In the genomic region with DNA sequence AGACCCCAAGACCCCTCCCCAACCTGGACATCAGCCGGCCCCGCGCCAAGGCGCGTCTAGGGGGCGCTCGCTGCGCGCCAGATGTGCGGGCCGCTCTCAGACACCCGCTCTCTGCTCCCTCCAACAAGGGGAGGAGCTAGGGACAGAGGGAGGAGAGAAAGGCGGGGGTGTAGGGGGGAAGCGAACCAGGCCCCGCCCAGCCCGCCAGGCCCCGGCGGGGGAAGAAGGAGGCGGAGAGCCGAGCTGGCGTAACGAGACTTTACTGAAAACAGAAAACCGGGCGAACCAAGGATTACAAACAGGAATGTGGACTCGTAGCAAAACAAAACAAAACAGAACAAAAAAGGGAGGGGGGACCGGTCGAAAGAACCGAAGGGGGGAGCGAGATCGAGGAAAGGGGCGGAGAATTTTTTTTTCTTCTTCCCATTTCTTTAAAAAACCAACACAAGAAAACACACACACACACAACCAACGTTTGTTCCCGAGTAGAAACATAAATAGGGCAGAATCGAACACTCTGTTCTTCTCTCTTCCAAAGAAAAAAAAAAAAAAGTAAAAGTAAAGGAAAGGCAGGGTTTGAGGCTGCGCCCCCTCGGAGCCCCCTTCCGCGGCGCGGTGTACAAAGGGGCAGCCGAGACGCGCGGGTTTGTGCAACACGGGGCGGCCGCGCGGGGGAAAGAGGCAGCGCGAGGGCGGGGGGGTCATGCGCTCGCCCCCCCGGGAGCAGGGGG, we compare ENCODE assay signal across 8 cellular contexts. TPM values are rescaled to one million over a fixed set of nuclear protein-coding genes. Genes with fewer than 3 reads are reported as not detected.
DNase-seq lines count a peak whose midpoint lies in the region; ATAC-seq and TF ChIP-seq lines count a peak whose summit lies in the region.

No MANE protein-coding gene starts in this region.

- H3K9ac ChIP-seq in skeletal muscle tissue (ENCODE audit: low read depth in 1 of 3, low read length in 3 of 3): peak overlapping the region; percentile 100

- peak overlapping the region; percentile 99 for H3K27ac ChIP-seq in VCaP
- peak overlapping the region; percentile 100 for H3K27ac ChIP-seq in breast epithelium
- peak overlapping the region; percentile 100 for H3K27ac ChIP-seq in skeletal muscle tissue (ENCODE audit: low read depth, low read length)

- H3K9me3 ChIP-seq in breast epithelium: no peaks in the 10 kb centered on the region
- no peaks in the 10 kb centered on the region for H3K9me3 ChIP-seq in skeletal muscle tissue (ENCODE audit: control insufficient read depth in 3 of 3, low read length in 3 of 3)

- H3K4me1 ChIP-seq in breast epithelium: peaks cover 9 to 12% of the 10 kb centered on the region in 2 donors
- H3K4me1 ChIP-seq in skeletal muscle tissue (ENCODE audit: control insufficient read depth in 3 of 3, insufficient read depth in 3 of 3, low read length in 3 of 3): peaks cover 38 to 48% (median 42%) of the 10 kb centered on the region in 3 donors

- H3K36me3 ChIP-seq in breast epithelium: no peaks in the 10 kb centered on the region
- H3K36me3 ChIP-seq in skeletal muscle tissue (ENCODE audit: control insufficient read depth in 3 of 3, insufficient read depth in 3 of 3, low read length in 3 of 3): peaks cover 11 to 15% (median 14%) of the 10 kb centered on the region in 3 donors

- TF ChIP-seq CTCF in VCaP (conservative IDR thresholded peaks at IDR 0.05) (peak; percentile 96), breast epithelium (IDR thresholded peaks at IDR 0.05) (peak; percentile 67 to 85 (median 82))

- DNase-seq in DMS 273 treated with DMSO at 0.1 percent for 48 hours (lab: John Stamatoyannopoulos, UW) (peak; percentile 82), NCI-H2196 (lab: John Stamatoyannopoulos, UW; ENCODE audit: unreplicated experiment) (peak; percentile 95), breast epithelium (ENCODE audit: low spot score in 2 of 2) (peak; percentile 91 to 93), iPS-NIHi11 (ENCODE audit: low spot score) (peak; percentile 90)

- TF ChIP-seq POLR2A in breast epithelium (IDR thresholded peaks at IDR 0.05): peak; percentile 85

- intact Hi-C loops in breast epithelium (cut with DNase I; ENCODE audit: low total_unique reads): loop anchor here (5.0 kb wide), 2 partner anchors 43 to 1617 kb away; a partner anchor contains a TSS

- H3K27me3 ChIP-seq in breast epithelium (no peaks in the 10 kb centered on the region), skeletal muscle tissue (ENCODE audit: control insufficient read depth in 3 of 3, insufficient read depth in 3 of 3, low read length in 3 of 3) (no peaks in the 10 kb centered on the region)

- ATAC-seq in HG02678 (IDR thresholded peaks at IDR 0.05; ENCODE audit: unreplicated experiment) (peak; percentile 19), GM21825 (IDR thresholded peaks at IDR 0.05; ENCODE audit: unreplicated experiment) (no peak)

- H3K4me3 ChIP-seq in breast epithelium: peak overlapping the region; percentile 95 to 98 (median 97)
- H3K4me3 ChIP-seq in skeletal muscle tissue (ENCODE audit: low read length in 3 of 3): peak overlapping the region; percentile 94 to 100 (median 100)

RNA-seq across cellular contexts. Expression of a gene that starts 1.7 kb away (rescaled TPM):
- total RNA-seq in breast epithelium (100 to 1,000 TPM; 325 to 833 (median 602) TPM), skeletal muscle tissue (111 TPM)

RNA-seq across cellular contexts. Expression of a gene that starts 5.4 kb away (rescaled TPM):
- total RNA-seq in breast epithelium: 10 to 100 TPM in 1 of 3 donors, 1 to 10 TPM in 2; 7.0 to 16.6 (median 9.5) TPM
- 0.52 TPM for total RNA-seq in skeletal muscle tissue

RNA-seq across cellular contexts. Expression of a gene that starts 43.2 kb away (rescaled TPM):
- total RNA-seq in breast epithelium (100 to 1,000 TPM in 2 of 3 donors, 10 to 100 TPM in 1; 83.0 to 122 (median 120) TPM), skeletal muscle tissue (119 TPM)

RNA-seq across cellular contexts. Expression of a gene that starts 53.4 kb away (rescaled TPM):
- total RNA-seq in breast epithelium (1 to 10 TPM in 1 of 3 donors, under 1 TPM in 1, not detected in 1; 0.33 to 1.3 TPM), skeletal muscle tissue (2.1 TPM)
